In the genomic region with DNA sequence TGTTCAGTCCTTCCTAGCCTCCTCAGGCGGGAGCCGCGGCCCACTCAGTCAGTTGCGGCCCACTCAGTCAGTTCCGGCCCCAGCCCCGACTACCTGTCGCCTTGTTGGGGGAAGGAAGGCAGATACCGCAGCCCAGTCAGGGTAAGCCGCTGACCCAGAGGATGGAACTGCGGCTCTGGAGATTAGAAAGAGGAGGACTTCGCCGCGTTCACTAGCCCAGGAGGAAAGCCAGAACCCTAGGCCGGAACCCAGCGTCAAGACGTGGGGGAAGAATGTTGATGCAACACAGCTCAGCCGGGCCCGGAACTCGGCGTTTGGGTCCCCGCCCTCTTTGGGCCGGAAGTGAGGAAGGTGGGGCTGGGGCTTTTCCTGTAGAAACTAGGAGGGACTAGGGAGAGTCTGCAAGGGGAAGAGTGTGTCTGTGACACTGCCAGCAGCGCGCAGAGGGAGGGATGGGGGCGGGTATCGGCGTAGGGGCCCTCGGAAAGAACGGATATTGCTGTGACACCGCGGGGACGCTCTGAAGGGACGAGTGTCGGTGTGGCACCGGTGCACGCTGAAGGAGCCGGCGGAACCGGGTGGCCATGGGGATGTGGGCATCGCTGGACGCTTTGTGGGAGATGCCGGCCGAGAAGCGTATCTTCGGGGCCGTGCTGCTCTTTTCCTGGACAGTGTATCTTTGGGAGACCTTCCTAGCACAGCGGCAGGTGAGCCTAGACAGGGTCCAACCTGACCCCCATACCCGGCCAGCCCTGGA, we compare ENCODE assay signal across 1 cellular context.
TF ChIP-seq lines count a peak whose summit lies in the region.

A gene (plus strand): TSS at position 549 of the 757 bp plus-strand sequence. CDS start 36 bp downstream, at position 585.

TF ChIP-seq in WTC11, 78 proteins besides CTCF, POLR2A, EP300 and RAD21 (continued from another document and continues in another):
- TF ChIP-seq FOXJ3 (CRISPR knock-in tag; IDR thresholded peaks at IDR 0.05; ENCODE audit: borderline replicate concordance), result no peak
- no peak for TF ChIP-seq ZBTB21 (CRISPR knock-in tag; IDR thresholded peaks at IDR 0.05; ENCODE audit: borderline replicate concordance)
- TF ChIP-seq ESRRA (CRISPR knock-in tag; IDR thresholded peaks at IDR 0.05; ENCODE audit: borderline replicate concordance), result 0 out of 2 replicates have a peak, but pooled peaks have one; percentile 41
- peak; percentile 90 for TF ChIP-seq ZNF232 (CRISPR knock-in tag; IDR thresholded peaks at IDR 0.05)
- TF ChIP-seq, protein P1, sequence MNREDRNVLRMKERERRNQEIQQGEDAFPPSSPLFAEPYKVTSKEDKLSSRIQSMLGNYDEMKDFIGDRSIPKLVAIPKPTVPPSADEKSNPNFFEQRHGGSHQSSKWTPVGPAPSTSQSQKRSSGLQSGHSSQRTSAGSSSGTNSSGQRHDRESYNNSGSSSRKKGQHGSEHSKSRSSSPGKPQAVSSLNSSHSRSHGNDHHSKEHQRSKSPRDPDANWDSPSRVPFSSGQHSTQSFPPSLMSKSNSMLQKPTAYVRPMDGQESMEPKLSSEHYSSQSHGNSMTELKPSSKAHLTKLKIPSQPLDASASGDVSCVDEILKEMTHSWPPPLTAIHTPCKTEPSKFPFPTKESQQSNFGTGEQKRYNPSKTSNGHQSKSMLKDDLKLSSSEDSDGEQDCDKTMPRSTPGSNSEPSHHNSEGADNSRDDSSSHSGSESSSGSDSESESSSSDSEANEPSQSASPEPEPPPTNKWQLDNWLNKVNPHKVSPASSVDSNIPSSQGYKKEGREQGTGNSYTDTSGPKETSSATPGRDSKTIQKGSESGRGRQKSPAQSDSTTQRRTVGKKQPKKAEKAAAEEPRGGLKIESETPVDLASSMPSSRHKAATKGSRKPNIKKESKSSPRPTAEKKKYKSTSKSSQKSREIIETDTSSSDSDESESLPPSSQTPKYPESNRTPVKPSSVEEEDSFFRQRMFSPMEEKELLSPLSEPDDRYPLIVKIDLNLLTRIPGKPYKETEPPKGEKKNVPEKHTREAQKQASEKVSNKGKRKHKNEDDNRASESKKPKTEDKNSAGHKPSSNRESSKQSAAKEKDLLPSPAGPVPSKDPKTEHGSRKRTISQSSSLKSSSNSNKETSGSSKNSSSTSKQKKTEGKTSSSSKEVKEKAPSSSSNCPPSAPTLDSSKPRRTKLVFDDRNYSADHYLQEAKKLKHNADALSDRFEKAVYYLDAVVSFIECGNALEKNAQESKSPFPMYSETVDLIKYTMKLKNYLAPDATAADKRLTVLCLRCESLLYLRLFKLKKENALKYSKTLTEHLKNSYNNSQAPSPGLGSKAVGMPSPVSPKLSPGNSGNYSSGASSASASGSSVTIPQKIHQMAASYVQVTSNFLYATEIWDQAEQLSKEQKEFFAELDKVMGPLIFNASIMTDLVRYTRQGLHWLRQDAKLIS (CRISPR knock-in tag; IDR thresholded peaks at IDR 0.05; ENCODE audit: borderline replicate concordance), result no peak
- TF ChIP-seq GTF2I (CRISPR knock-in tag; conservative IDR thresholded peaks at IDR 0.05), result no peak
- TF ChIP-seq, protein P2, sequence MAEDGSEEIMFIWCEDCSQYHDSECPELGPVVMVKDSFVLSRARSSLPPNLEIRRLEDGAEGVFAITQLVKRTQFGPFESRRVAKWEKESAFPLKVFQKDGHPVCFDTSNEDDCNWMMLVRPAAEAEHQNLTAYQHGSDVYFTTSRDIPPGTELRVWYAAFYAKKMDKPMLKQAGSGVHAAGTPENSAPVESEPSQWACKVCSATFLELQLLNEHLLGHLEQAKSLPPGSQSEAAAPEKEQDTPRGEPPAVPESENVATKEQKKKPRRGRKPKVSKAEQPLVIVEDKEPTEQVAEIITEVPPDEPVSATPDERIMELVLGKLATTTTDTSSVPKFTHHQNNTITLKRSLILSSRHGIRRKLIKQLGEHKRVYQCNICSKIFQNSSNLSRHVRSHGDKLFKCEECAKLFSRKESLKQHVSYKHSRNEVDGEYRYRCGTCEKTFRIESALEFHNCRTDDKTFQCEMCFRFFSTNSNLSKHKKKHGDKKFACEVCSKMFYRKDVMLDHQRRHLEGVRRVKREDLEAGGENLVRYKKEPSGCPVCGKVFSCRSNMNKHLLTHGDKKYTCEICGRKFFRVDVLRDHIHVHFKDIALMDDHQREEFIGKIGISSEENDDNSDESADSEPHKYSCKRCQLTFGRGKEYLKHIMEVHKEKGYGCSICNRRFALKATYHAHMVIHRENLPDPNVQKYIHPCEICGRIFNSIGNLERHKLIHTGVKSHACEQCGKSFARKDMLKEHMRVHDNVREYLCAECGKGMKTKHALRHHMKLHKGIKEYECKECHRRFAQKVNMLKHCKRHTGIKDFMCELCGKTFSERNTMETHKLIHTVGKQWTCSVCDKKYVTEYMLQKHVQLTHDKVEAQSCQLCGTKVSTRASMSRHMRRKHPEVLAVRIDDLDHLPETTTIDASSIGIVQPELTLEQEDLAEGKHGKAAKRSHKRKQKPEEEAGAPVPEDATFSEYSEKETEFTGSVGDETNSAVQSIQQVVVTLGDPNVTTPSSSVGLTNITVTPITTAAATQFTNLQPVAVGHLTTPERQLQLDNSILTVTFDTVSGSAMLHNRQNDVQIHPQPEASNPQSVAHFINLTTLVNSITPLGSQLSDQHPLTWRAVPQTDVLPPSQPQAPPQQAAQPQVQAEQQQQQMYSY (CRISPR knock-in tag; IDR thresholded peaks at IDR 0.05), result no peak
- TF ChIP-seq, protein P3, sequence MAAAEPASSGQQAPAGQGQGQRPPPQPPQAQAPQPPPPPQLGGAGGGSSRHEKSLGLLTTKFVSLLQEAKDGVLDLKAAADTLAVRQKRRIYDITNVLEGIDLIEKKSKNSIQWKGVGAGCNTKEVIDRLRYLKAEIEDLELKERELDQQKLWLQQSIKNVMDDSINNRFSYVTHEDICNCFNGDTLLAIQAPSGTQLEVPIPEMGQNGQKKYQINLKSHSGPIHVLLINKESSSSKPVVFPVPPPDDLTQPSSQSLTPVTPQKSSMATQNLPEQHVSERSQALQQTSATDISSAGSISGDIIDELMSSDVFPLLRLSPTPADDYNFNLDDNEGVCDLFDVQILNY (CRISPR knock-in tag; IDR thresholded peaks at IDR 0.05), result no peak; the same call in 1 of the 2 replicates
- no peak for TF ChIP-seq TCF7 (CRISPR knock-in tag; IDR thresholded peaks at IDR 0.05; ENCODE audit: low read depth)
- TF ChIP-seq, protein P4, sequence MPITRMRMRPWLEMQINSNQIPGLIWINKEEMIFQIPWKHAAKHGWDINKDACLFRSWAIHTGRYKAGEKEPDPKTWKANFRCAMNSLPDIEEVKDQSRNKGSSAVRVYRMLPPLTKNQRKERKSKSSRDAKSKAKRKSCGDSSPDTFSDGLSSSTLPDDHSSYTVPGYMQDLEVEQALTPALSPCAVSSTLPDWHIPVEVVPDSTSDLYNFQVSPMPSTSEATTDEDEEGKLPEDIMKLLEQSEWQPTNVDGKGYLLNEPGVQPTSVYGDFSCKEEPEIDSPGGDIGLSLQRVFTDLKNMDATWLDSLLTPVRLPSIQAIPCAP (CRISPR knock-in tag; IDR thresholded peaks at IDR 0.05), result no peak
- TF ChIP-seq CBFB (CRISPR knock-in tag; IDR thresholded peaks at IDR 0.05; ENCODE audit: low read depth), result no peak
- TF ChIP-seq, protein P5, sequence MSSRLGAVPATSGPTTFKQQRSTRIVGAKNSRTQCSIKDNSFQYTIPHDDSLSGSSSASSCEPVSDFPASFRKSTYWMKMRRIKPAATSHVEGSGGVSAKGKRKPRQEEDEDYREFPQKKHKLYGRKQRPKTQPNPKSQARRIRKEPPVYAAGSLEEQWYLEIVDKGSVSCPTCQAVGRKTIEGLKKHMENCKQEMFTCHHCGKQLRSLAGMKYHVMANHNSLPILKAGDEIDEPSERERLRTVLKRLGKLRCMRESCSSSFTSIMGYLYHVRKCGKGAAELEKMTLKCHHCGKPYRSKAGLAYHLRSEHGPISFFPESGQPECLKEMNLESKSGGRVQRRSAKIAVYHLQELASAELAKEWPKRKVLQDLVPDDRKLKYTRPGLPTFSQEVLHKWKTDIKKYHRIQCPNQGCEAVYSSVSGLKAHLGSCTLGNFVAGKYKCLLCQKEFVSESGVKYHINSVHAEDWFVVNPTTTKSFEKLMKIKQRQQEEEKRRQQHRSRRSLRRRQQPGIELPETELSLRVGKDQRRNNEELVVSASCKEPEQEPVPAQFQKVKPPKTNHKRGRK (CRISPR knock-in tag; IDR thresholded peaks at IDR 0.05; ENCODE audit: borderline replicate concordance), result no peak
- TF ChIP-seq, protein P6, sequence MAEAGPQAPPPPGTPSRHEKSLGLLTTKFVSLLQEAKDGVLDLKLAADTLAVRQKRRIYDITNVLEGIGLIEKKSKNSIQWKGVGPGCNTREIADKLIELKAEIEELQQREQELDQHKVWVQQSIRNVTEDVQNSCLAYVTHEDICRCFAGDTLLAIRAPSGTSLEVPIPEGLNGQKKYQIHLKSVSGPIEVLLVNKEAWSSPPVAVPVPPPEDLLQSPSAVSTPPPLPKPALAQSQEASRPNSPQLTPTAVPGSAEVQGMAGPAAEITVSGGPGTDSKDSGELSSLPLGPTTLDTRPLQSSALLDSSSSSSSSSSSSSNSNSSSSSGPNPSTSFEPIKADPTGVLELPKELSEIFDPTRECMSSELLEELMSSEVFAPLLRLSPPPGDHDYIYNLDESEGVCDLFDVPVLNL (CRISPR knock-in tag; IDR thresholded peaks at IDR 0.05; ENCODE audit: borderline replicate concordance, low read depth), result no peak
- no peak for TF ChIP-seq OVOL2 (CRISPR knock-in tag; IDR thresholded peaks at IDR 0.05; ENCODE audit: borderline replicate concordance)
- no peak for TF ChIP-seq IRF2 (CRISPR knock-in tag; IDR thresholded peaks at IDR 0.05; ENCODE audit: borderline replicate concordance, low read depth)
- TF ChIP-seq FOXP1 (CRISPR knock-in tag; IDR thresholded peaks at IDR 0.05; ENCODE audit: borderline replicate concordance), result peak; percentile 30; the same call in 1 of the 2 replicates
- TF ChIP-seq, protein P7, sequence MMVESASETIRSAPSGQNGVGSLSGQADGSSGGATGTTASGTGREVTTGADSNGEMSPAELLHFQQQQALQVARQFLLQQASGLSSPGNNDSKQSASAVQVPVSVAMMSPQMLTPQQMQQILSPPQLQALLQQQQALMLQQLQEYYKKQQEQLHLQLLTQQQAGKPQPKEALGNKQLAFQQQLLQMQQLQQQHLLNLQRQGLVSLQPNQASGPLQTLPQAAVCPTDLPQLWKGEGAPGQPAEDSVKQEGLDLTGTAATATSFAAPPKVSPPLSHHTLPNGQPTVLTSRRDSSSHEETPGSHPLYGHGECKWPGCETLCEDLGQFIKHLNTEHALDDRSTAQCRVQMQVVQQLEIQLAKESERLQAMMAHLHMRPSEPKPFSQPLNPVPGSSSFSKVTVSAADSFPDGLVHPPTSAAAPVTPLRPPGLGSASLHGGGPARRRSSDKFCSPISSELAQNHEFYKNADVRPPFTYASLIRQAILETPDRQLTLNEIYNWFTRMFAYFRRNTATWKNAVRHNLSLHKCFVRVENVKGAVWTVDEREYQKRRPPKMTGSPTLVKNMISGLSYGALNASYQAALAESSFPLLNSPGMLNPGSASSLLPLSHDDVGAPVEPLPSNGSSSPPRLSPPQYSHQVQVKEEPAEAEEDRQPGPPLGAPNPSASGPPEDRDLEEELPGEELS (CRISPR knock-in tag; IDR thresholded peaks at IDR 0.05), result 0 out of 2 replicates have a peak, but pooled peaks have one; percentile 10
- no peak for TF ChIP-seq NR2C2 (CRISPR knock-in tag; IDR thresholded peaks at IDR 0.05)
- TF ChIP-seq HMGA2 (CRISPR knock-in tag; IDR thresholded peaks at IDR 0.05), result peak; percentile 22; the same call in 1 of the 2 replicates
- TF ChIP-seq, protein P8, sequence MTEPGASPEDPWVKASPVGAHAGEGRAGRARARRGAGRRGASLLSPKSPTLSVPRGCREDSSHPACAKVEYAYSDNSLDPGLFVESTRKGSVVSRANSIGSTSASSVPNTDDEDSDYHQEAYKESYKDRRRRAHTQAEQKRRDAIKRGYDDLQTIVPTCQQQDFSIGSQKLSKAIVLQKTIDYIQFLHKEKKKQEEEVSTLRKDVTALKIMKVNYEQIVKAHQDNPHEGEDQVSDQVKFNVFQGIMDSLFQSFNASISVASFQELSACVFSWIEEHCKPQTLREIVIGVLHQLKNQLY (CRISPR knock-in tag; IDR thresholded peaks at IDR 0.05), result no peak
- no peak; the same call in 1 of the 2 replicates for TF ChIP-seq TEAD1 (CRISPR knock-in tag; IDR thresholded peaks at IDR 0.05)
- TF ChIP-seq MXD4 (CRISPR knock-in tag; IDR thresholded peaks at IDR 0.05; ENCODE audit: borderline replicate concordance), result no peak
- TF ChIP-seq NFE2L1 (CRISPR knock-in tag; IDR thresholded peaks at IDR 0.05), result peak; percentile 23; the same call in 1 of the 2 replicates
- no peak for TF ChIP-seq RELA (CRISPR knock-in tag; IDR thresholded peaks at IDR 0.05; ENCODE audit: borderline replicate concordance)
- TF ChIP-seq, protein P9, sequence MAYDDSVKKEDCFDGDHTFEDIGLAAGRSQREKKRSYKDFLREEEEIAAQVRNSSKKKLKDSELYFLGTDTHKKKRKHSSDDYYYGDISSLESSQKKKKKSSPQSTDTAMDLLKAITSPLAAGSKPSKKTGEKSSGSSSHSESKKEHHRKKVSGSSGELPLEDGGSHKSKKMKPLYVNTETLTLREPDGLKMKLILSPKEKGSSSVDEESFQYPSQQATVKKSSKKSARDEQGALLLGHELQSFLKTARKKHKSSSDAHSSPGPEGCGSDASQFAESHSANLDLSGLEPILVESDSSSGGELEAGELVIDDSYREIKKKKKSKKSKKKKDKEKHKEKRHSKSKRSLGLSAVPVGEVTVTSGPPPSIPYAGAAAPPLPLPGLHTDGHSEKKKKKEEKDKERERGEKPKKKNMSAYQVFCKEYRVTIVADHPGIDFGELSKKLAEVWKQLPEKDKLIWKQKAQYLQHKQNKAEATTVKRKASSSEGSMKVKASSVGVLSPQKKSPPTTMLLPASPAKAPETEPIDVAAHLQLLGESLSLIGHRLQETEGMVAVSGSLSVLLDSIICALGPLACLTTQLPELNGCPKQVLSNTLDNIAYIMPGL (CRISPR knock-in tag; IDR thresholded peaks at IDR 0.05), result peak; percentile 48; the same call in 1 of the 2 replicates
- TF ChIP-seq ATF1 (CRISPR knock-in tag; IDR thresholded peaks at IDR 0.05), result no peak
- TF ChIP-seq GRHL2 (CRISPR knock-in tag; IDR thresholded peaks at IDR 0.05; ENCODE audit: insufficient replicate concordance, severe bottlenecking), result no peak
- TF ChIP-seq TP53 (CRISPR knock-in tag; IDR thresholded peaks at IDR 0.05), result no peak
- TF ChIP-seq ZNF396 (CRISPR knock-in tag; IDR thresholded peaks at IDR 0.05; ENCODE audit: borderline replicate concordance), result no peak
- TF ChIP-seq, protein P10, sequence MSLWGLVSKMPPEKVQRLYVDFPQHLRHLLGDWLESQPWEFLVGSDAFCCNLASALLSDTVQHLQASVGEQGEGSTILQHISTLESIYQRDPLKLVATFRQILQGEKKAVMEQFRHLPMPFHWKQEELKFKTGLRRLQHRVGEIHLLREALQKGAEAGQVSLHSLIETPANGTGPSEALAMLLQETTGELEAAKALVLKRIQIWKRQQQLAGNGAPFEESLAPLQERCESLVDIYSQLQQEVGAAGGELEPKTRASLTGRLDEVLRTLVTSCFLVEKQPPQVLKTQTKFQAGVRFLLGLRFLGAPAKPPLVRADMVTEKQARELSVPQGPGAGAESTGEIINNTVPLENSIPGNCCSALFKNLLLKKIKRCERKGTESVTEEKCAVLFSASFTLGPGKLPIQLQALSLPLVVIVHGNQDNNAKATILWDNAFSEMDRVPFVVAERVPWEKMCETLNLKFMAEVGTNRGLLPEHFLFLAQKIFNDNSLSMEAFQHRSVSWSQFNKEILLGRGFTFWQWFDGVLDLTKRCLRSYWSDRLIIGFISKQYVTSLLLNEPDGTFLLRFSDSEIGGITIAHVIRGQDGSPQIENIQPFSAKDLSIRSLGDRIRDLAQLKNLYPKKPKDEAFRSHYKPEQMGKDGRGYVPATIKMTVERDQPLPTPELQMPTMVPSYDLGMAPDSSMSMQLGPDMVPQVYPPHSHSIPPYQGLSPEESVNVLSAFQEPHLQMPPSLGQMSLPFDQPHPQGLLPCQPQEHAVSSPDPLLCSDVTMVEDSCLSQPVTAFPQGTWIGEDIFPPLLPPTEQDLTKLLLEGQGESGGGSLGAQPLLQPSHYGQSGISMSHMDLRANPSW (CRISPR knock-in tag; conservative IDR thresholded peaks at IDR 0.05; ENCODE audit: low read depth), result no peak
- TF ChIP-seq SP1 (CRISPR knock-in tag; conservative IDR thresholded peaks at IDR 0.05), result peak; percentile 92
